In genomic region chr5:95620030-95620869, GRCh38 we compare ENCODE assay signal across 8 cellular contexts. TPM values are rescaled to one million over a fixed set of nuclear protein-coding genes. Genes with fewer than 3 reads are reported as not detected.
A peak's percentile ranks its signal among the peaks of the same experiment; 100 is the strongest.
DNase-seq lines count a peak whose midpoint lies in the region; ATAC-seq and TF ChIP-seq lines count a peak whose summit lies in the region.

TSS of gene GPR150 (plus strand) at chr5:95620087. CDS start at chr5:95620276, 189 bp downstream.

- peak; percentile 81 for DNase-seq in CD1c-positive myeloid dendritic cell (ENCODE audit: extremely low spot score)
- peak; percentile 86 for DNase-seq in RPMI8226
- DNase-seq in activated naive CD4-positive, alpha-beta T cell treated with anti-CD3 and anti-CD28 coated beads for 36 hours: peak; percentile 69
- DNase-seq in left ventricle myocardium inferior: peak; percentile 44
- DNase-seq in retina: peak; percentile 87
- no peak for DNase-seq in NCI-H1048 (lab: John Stamatoyannopoulos, UW)

- no peaks in the 10 kb centered on the region for H3K27me3 Mint-ChIP-seq in activated naive CD4-positive, alpha-beta T cell treated with anti-CD3 and anti-CD28 coated beads for 36 hours (ENCODE audit: low read depth)

- H3K9me3 ChIP-seq in left ventricle myocardium inferior (replicated peaks): no peaks in the 10 kb centered on the region

- CTCF ChIA-PET in activated naive CD4-positive, alpha-beta T cell treated with anti-CD3 and anti-CD28 coated beads for 36 hours (lab: Charles Lee): interaction anchor here (1.1 to 1.6 kb wide), 2 partner anchors 27 to 249 kb away, joined by 3 read pairs; partner anchors contain the start of gene RFESD

- H3K4me3 Mint-ChIP-seq in activated naive CD4-positive, alpha-beta T cell treated with anti-CD3 and anti-CD28 coated beads for 36 hours: peak within 1 kb of the TSS; percentile 82

- no peak for TF ChIP-seq CTCF in left ventricle myocardium inferior (IDR thresholded peaks at IDR 0.05; ENCODE audit: borderline replicate concordance)

- peak within 1 kb of the TSS; percentile 17 for H3K27ac Mint-ChIP-seq in activated naive CD4-positive, alpha-beta T cell treated with anti-CD3 and anti-CD28 coated beads for 36 hours

- intact Hi-C loops in activated naive CD4-positive, alpha-beta T cell treated with anti-CD3 and anti-CD28 coated beads for 36 hours (cut with micrococcal nuclease): loop anchor here (1.0 to 10.0 kb wide), 3 partner anchors 29 to 335 kb away; partner anchors contain the start of genes ARSK and MCTP1
- intact Hi-C loops in left ventricle myocardium inferior (cut with micrococcal nuclease): no loop called here

- peak within 1 kb of the TSS; percentile 76 for H3K4me3 ChIP-seq in left ventricle myocardium inferior

- no peaks in the 10 kb centered on the region for H3K36me3 Mint-ChIP-seq in activated naive CD4-positive, alpha-beta T cell treated with anti-CD3 and anti-CD28 coated beads for 36 hours (ENCODE audit: low read depth)

- H3K27ac ChIP-seq in left ventricle myocardium inferior (replicated peaks): no peak within 1 kb of the TSS

- no peaks in the 10 kb centered on the region for H3K9me3 Mint-ChIP-seq in activated naive CD4-positive, alpha-beta T cell treated with anti-CD3 and anti-CD28 coated beads for 36 hours

- ATAC-seq in GM19025 (IDR thresholded peaks at IDR 0.05; ENCODE audit: low read depth, unreplicated experiment): peak; percentile 59
- ATAC-seq in HG03280 (IDR thresholded peaks at IDR 0.05; ENCODE audit: unreplicated experiment): peak; percentile 64

- H3K4me1 Mint-ChIP-seq in activated naive CD4-positive, alpha-beta T cell treated with anti-CD3 and anti-CD28 coated beads for 36 hours (ENCODE audit: low read depth): peaks cover 36% of the 10 kb centered on the region

- H3K36me3 ChIP-seq in left ventricle myocardium inferior: no peaks in the 10 kb centered on the region

- peaks cover 8% of the 10 kb centered on the region for H3K27me3 ChIP-seq in left ventricle myocardium inferior (ENCODE audit: low read depth)

- H3K4me1 ChIP-seq in left ventricle myocardium inferior: peaks cover 24% of the 10 kb centered on the region

RNA-seq across cellular contexts. Expression of gene GPR150, which starts in this region (rescaled TPM):
- total RNA-seq in activated naive CD4-positive, alpha-beta T cell treated with anti-CD3 and anti-CD28 coated beads for 36 hours: under 1 TPM; 0.64 to 0.94 TPM
- total RNA-seq in left ventricle myocardium inferior: 0.14 TPM

Comparison
In these comparisons a context has a peak if more than half of its experiments do, and no peak if none do; other contexts are left out.
1. Peak in DNase-seq in activated naive CD4-positive, alpha-beta T cell treated with anti-CD3 and anti-CD28 coated beads for 36 hours; RNA of the gene not detected or under 1 TPM.
2. Peak in DNase-seq and H3K4me3 ChIP-seq in left ventricle myocardium inferior; RNA of the gene not detected or under 1 TPM.